11 cellular contexts compared by ENCODE assay signal in the genomic region with DNA sequence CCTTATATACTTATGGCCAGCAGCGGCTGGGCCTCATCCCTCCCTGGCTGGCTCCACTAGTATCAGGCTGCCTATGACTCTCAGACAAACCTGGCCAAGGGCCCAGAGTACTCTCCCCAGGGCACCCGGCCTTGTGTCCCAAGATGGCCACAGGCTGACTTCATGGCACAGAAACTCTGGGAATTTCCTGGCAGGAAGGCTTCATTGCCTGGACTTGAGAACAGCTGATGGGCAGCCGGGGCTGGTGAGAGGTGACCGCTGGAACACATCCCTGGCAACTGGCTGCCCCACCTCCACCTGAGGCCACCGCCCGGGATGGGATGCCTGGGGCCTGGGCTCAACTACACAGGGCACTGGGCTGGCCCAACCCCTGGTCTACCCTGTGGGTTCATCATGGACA. TPM values are rescaled to one million over a fixed set of nuclear protein-coding genes. Genes with fewer than 3 reads are reported as not detected.
DNase-seq lines count a peak whose midpoint lies in the region; ATAC-seq and TF ChIP-seq lines count a peak whose summit lies in the region.
"Had no signal": no experiment of that assay in that cellular context is flagged by ENCODE, and none has a peak within 500 bp of the region (broad histone marks: within the 10 kb centered on the region; RNA-seq: fewer than 3 reads in every experiment).

No MANE protein-coding gene starts in this region.

- H3K4me3 ChIP-seq in BJ (ENCODE audit: low read depth, low read length) (no peak overlapping the region), fibroblast of pulmonary artery (replicated peaks; ENCODE audit: low read depth, low read length) (no peak overlapping the region)
- H3K4me3 ChIP-seq: right lobe of liver had no signal

- peaks cover 6% of the 10 kb centered on the region; the same call in 1 of the 2 replicates for H3K36me3 ChIP-seq in BJ (ENCODE audit: control insufficient read depth, insufficient read depth, low read length)
- H3K36me3 ChIP-seq: right lobe of liver had no signal

- CTCF ChIA-PET in BJ (lab: Yijun Ruan, JAX): interaction anchor here (1.2 to 3.1 kb wide), 7 partner anchors 9 to 235 kb away, joined by 3 to 16 read pairs (median 4); no protein-coding TSS in a partner anchor
- CTCF ChIA-PET in activated CD4-positive, alpha-beta memory T cell treated with anti-CD3 and anti-CD28 coated beads, Interleukin-2, amount 10 ng/mL, durations not matched to agents 7 days and 5 days (lab: Charles Lee): interaction anchor here (1.0 kb wide), 1 partner anchor 220 kb away, joined by 3 read pairs; no protein-coding TSS in a partner anchor
- CTCF ChIA-PET in activated CD4-positive, alpha-beta T cell treated with anti-CD3 and anti-CD28 coated beads for 36 hours (lab: Charles Lee): interaction anchor here (1.4 to 1.7 kb wide), 2 partner anchors 10 to 194 kb away, joined by 4 to 10 read pairs; no protein-coding TSS in a partner anchor

- H3K9me3 Mint-ChIP-seq in natural killer cell treated with Interleukin-12 subunit alpha and Interleukin-12 subunit beta and Interleukin-15 and Interleukin-18, amount 100 ng/mL, for 72 hours: no peaks in the 10 kb centered on the region
- no peaks in the 10 kb centered on the region for H3K9me3 Mint-ChIP-seq in activated CD4-positive, alpha-beta memory T cell treated with anti-CD3 and anti-CD28 coated beads, Interleukin-2, amount 10 ng/mL, durations not matched to agents 7 days and 5 days
- H3K9me3 Mint-ChIP-seq in activated CD4-positive, alpha-beta T cell treated with anti-CD3 and anti-CD28 coated beads for 36 hours (ENCODE audit: low read depth): no peaks in the 10 kb centered on the region

- intact Hi-C loops in activated CD4-positive, alpha-beta T cell treated with anti-CD3 and anti-CD28 coated beads for 36 hours (cut with DNase I, micrococcal nuclease): no loop called here

- no peak overlapping the region for H3K27ac Mint-ChIP-seq in natural killer cell treated with Interleukin-12 subunit alpha and Interleukin-12 subunit beta and Interleukin-15 and Interleukin-18, amount 100 ng/mL, for 72 hours
- no peak overlapping the region for H3K27ac Mint-ChIP-seq in activated CD4-positive, alpha-beta memory T cell treated with anti-CD3 and anti-CD28 coated beads, Interleukin-2, amount 10 ng/mL, durations not matched to agents 7 days and 5 days
- no peak overlapping the region for H3K27ac Mint-ChIP-seq in activated CD4-positive, alpha-beta T cell treated with anti-CD3 and anti-CD28 coated beads for 36 hours

- DNase-seq in BJ (ENCODE audit: low read depth): peak; percentile 72
- peak; percentile 86 to 88 for DNase-seq in SW 1271 (lab: John Stamatoyannopoulos, UW)
- peak; percentile 96 for DNase-seq in fibroblast of pulmonary artery (ENCODE audit: low read depth)
- peak; percentile 40 for DNase-seq in pons (ENCODE audit: low spot score)
- DNase-seq in iPS-NIHi11 (ENCODE audit: low spot score): no peak
- no peak for DNase-seq in natural killer cell treated with Interleukin-12 subunit alpha and Interleukin-12 subunit beta and Interleukin-15 and Interleukin-18, amount 100 ng/mL, for 72 hours (ENCODE audit: low spot score)
- no peak for DNase-seq in activated CD4-positive, alpha-beta memory T cell treated with anti-CD3 and anti-CD28 coated beads, Interleukin-2, amount 10 ng/mL, durations not matched to agents 7 days and 5 days
- no peak for DNase-seq in activated CD4-positive, alpha-beta T cell treated with anti-CD3 and anti-CD28 coated beads for 36 hours
- DNase-seq: activated CD4-positive, alpha-beta T cell treated with anti-CD3 and anti-CD28 coated beads, Interleukin-2, amount 50 U/mL, for 48 hours; NCI-H524 treated with DMSO at 0.1 percent for 48 hours had no signal

- H3K36me3 Mint-ChIP-seq in natural killer cell treated with Interleukin-12 subunit alpha and Interleukin-12 subunit beta and Interleukin-15 and Interleukin-18, amount 100 ng/mL, for 72 hours: no peaks in the 10 kb centered on the region
- no peaks in the 10 kb centered on the region for H3K36me3 Mint-ChIP-seq in activated CD4-positive, alpha-beta memory T cell treated with anti-CD3 and anti-CD28 coated beads, Interleukin-2, amount 10 ng/mL, durations not matched to agents 7 days and 5 days (ENCODE audit: low read depth)
- H3K36me3 Mint-ChIP-seq in activated CD4-positive, alpha-beta T cell treated with anti-CD3 and anti-CD28 coated beads for 36 hours (ENCODE audit: low read depth): no peaks in the 10 kb centered on the region

- H3K27me3 Mint-ChIP-seq in natural killer cell treated with Interleukin-12 subunit alpha and Interleukin-12 subunit beta and Interleukin-15 and Interleukin-18, amount 100 ng/mL, for 72 hours: no peaks in the 10 kb centered on the region
- H3K27me3 Mint-ChIP-seq in activated CD4-positive, alpha-beta memory T cell treated with anti-CD3 and anti-CD28 coated beads, Interleukin-2, amount 10 ng/mL, durations not matched to agents 7 days and 5 days: peaks cover 3% of the 10 kb centered on the region
- no peaks in the 10 kb centered on the region for H3K27me3 Mint-ChIP-seq in activated CD4-positive, alpha-beta T cell treated with anti-CD3 and anti-CD28 coated beads for 36 hours

- POLR2A ChIA-PET in BJ (lab: Charles Lee): interaction anchor here (0.6 kb wide), 1 partner anchor 35 kb away, joined by 3 read pairs; no protein-coding TSS in a partner anchor
- POLR2A ChIA-PET in activated CD4-positive, alpha-beta memory T cell treated with anti-CD3 and anti-CD28 coated beads, Interleukin-2, amount 10 ng/mL, durations not matched to agents 7 days and 5 days (lab: Charles Lee): no interaction called here
- POLR2A ChIA-PET in activated CD4-positive, alpha-beta T cell treated with anti-CD3 and anti-CD28 coated beads for 36 hours (lab: Charles Lee): no interaction called here

- peaks cover 0 to 2% of the 10 kb centered on the region in 2 donors for H3K4me1 Mint-ChIP-seq in natural killer cell treated with Interleukin-12 subunit alpha and Interleukin-12 subunit beta and Interleukin-15 and Interleukin-18, amount 100 ng/mL, for 72 hours (ENCODE audit: low read depth in 2 of 2)
- peaks cover 2% of the 10 kb centered on the region for H3K4me1 Mint-ChIP-seq in activated CD4-positive, alpha-beta memory T cell treated with anti-CD3 and anti-CD28 coated beads, Interleukin-2, amount 10 ng/mL, durations not matched to agents 7 days and 5 days
- peaks cover 2% of the 10 kb centered on the region for H3K4me1 Mint-ChIP-seq in activated CD4-positive, alpha-beta T cell treated with anti-CD3 and anti-CD28 coated beads for 36 hours

- no peak overlapping the region for H3K4me3 Mint-ChIP-seq in natural killer cell treated with Interleukin-12 subunit alpha and Interleukin-12 subunit beta and Interleukin-15 and Interleukin-18, amount 100 ng/mL, for 72 hours
- no peak overlapping the region for H3K4me3 Mint-ChIP-seq in activated CD4-positive, alpha-beta memory T cell treated with anti-CD3 and anti-CD28 coated beads, Interleukin-2, amount 10 ng/mL, durations not matched to agents 7 days and 5 days
- H3K4me3 Mint-ChIP-seq in activated CD4-positive, alpha-beta T cell treated with anti-CD3 and anti-CD28 coated beads for 36 hours: no peak overlapping the region

- no peak for ATAC-seq in natural killer cell treated with Interleukin-12 subunit alpha and Interleukin-12 subunit beta and Interleukin-15 and Interleukin-18, amount 100 ng/mL, for 72 hours
- ATAC-seq in activated CD4-positive, alpha-beta T cell treated with anti-CD3 and anti-CD28 coated beads for 36 hours: no peak

- no peaks in the 10 kb centered on the region for H3K27me3 ChIP-seq in BJ (ENCODE audit: control insufficient read depth, insufficient read depth, low read length)
- H3K27me3 ChIP-seq: right lobe of liver had no signal

- TF ChIP-seq CTCF in BJ (IDR thresholded peaks at IDR 0.05; ENCODE audit: insufficient read depth, low read depth, low read length) (no peak), fibroblast of pulmonary artery (IDR thresholded peaks at IDR 0.05; ENCODE audit: low read length, missing control alignments) (no peak)

RNA-seq across cellular contexts. Expression of gene FADS3, which starts 3.3 kb away (rescaled TPM):
- 158 and 271 TPM in 2 replicates for polyA plus RNA-seq in BJ (2011; rRNA removed)
- polyA minus RNA-seq in BJ (2011; rRNA and poly(A)+ RNA removed): 134 and 281 TPM in 2 replicates
- 10 to 100 TPM; 13.2 to 14.0 TPM for total RNA-seq in natural killer cell treated with Interleukin-12 subunit alpha and Interleukin-12 subunit beta and Interleukin-15 and Interleukin-18, amount 100 ng/mL, for 72 hours
- total RNA-seq in activated CD4-positive, alpha-beta memory T cell treated with anti-CD3 and anti-CD28 coated beads, Interleukin-2, amount 10 ng/mL, durations not matched to agents 7 days and 5 days: 1 to 10 TPM; 5.2 to 5.4 TPM
- total RNA-seq in activated CD4-positive, alpha-beta T cell treated with anti-CD3 and anti-CD28 coated beads for 36 hours: 10 to 100 TPM in 1 of 2 experiments, 1 to 10 TPM in 1; 7.2 to 10.1 TPM

RNA-seq across cellular contexts. Expression of gene RAB3IL1, which starts 29.3 kb away (rescaled TPM):
- 9.4 and 15.1 TPM in 2 replicates for polyA plus RNA-seq in BJ (2011; rRNA removed)
- polyA minus RNA-seq in BJ (2011; rRNA and poly(A)+ RNA removed): 7.3 and 9.6 TPM in 2 replicates
- total RNA-seq in natural killer cell treated with Interleukin-12 subunit alpha and Interleukin-12 subunit beta and Interleukin-15 and Interleukin-18, amount 100 ng/mL, for 72 hours: not detected
- not detected for total RNA-seq in activated CD4-positive, alpha-beta memory T cell treated with anti-CD3 and anti-CD28 coated beads, Interleukin-2, amount 10 ng/mL, durations not matched to agents 7 days and 5 days
- total RNA-seq in activated CD4-positive, alpha-beta T cell treated with anti-CD3 and anti-CD28 coated beads for 36 hours: under 1 TPM in 1 of 2 experiments, not detected in 1; 0.09 TPM

RNA-seq across cellular contexts. Expression of gene FADS2, which starts 59.9 kb away (rescaled TPM):
- 181 and 327 TPM in 2 replicates for polyA plus RNA-seq in BJ (2011; rRNA removed)
- 242 and 419 TPM in 2 replicates for polyA minus RNA-seq in BJ (2011; rRNA and poly(A)+ RNA removed)
- total RNA-seq in natural killer cell treated with Interleukin-12 subunit alpha and Interleukin-12 subunit beta and Interleukin-15 and Interleukin-18, amount 100 ng/mL, for 72 hours: 10 to 100 TPM; 69.1 to 90.1 TPM
- total RNA-seq in activated CD4-positive, alpha-beta memory T cell treated with anti-CD3 and anti-CD28 coated beads, Interleukin-2, amount 10 ng/mL, durations not matched to agents 7 days and 5 days: 100 to 1,000 TPM; 251 to 253 TPM
- 10 to 100 TPM; 51.0 to 58.4 TPM for total RNA-seq in activated CD4-positive, alpha-beta T cell treated with anti-CD3 and anti-CD28 coated beads for 36 hours

Comparison
In these comparisons a context has a peak if more than half of its experiments do, and no peak if none do; other contexts are left out.
1. DNase-seq: peak in BJ (single experiment), SW 1271 (2 of 2), fibroblast of pulmonary artery (single experiment) and pons (single experiment); none in iPS-NIHi11 (single experiment), natural killer cell treated with Interleukin-12 subunit alpha and Interleukin-12 subunit beta and Interleukin-15 and Interleukin-18, amount 100 ng/mL, for 72 hours (single experiment), activated CD4-positive, alpha-beta memory T cell treated with anti-CD3 and anti-CD28 coated beads, Interleukin-2, amount 10 ng/mL, durations not matched to agents 7 days and 5 days (single experiment) and activated CD4-positive, alpha-beta T cell treated with anti-CD3 and anti-CD28 coated beads for 36 hours (single experiment).